Comparison of ENCODE assay signal across 10 cellular contexts in the genomic region with DNA sequence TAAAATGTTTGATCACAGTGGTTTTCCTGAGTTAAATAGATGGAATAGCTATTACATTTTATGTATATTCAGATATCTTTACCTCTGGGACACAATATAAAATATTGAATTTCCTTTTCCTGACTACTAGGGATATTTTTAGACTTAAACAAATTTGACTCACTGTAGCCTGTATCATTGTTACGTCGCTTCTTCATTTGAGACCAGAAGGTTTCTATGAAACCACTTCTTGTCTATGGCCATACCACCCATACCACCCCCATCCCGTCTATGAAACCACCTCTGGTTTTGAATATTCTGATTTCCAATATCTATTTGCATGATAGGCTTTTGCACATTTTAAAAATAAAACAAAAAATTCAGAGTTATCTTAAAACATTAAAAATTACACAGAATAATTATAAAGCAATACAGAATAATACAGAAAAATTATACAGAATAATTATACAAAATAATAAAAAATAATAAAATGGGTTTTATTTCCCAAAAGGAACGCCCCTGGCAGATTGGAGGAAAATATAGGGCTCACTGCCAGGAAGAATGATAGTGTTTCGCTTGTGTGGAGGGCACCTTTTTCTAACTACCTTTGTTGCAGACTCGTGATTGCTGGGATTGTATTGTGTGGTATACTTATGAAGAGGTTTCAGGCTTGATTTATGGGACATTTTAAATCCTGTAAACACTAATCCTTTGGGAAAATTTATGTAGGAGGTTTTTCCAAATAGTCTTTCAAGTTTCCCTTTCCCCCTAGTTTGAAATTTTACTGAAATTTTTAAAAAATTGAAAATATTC. TPM values are rescaled to one million over a fixed set of nuclear protein-coding genes. Genes with fewer than 3 reads are reported as not detected.
DNase-seq lines count a peak whose midpoint lies in the region; ATAC-seq and TF ChIP-seq lines count a peak whose summit lies in the region.
"Had no signal": no experiment of that assay in that cellular context is flagged by ENCODE, and none has a peak within 500 bp of the region (broad histone marks: within the 10 kb centered on the region; RNA-seq: fewer than 3 reads in every experiment).

No MANE protein-coding gene starts in this region.

- H3K9me3 ChIP-seq in WERI-Rb-1 (ENCODE audit: severe bottlenecking) (no peaks in the 10 kb centered on the region), osteoblast (ENCODE audit: low read depth, low read length) (no peaks in the 10 kb centered on the region)

- H3K27ac ChIP-seq in WERI-Rb-1 (peak overlapping the region; percentile 95), osteoblast (ENCODE audit: low read depth, low read length) (peak overlapping the region; percentile 24), brain microvascular endothelial cell (no peak overlapping the region)

- H3K79me2 ChIP-seq in osteoblast (ENCODE audit: insufficient read depth, low read length) = peaks cover 90% of the 10 kb centered on the region

- no peak overlapping the region for H2AFZ ChIP-seq in osteoblast (ENCODE audit: low read length)

- TF ChIP-seq CTCF in WERI-Rb-1 (IDR thresholded peaks at IDR 0.05; ENCODE audit: low read depth, low read length) = no peak
- TF ChIP-seq CTCF in osteoblast (IDR thresholded peaks at IDR 0.05; ENCODE audit: extremely low read depth, low read depth, low read length) = no peak
- TF ChIP-seq CTCF in brain microvascular endothelial cell (IDR thresholded peaks at IDR 0.05; ENCODE audit: low read depth, low read length, missing control alignments) = no peak

- H3K4me1 ChIP-seq in osteoblast (ENCODE audit: insufficient read depth, low read length) = peaks cover 32% of the 10 kb centered on the region

- H3K4me3 ChIP-seq in WERI-Rb-1 (ENCODE audit: low read depth, low read length) (no peak overlapping the region), osteoblast (ENCODE audit: insufficient read depth, low read length) (no peak overlapping the region), brain microvascular endothelial cell (ENCODE audit: low read depth, low read length) (no peak overlapping the region)

- H3K4me2 ChIP-seq in osteoblast (ENCODE audit: insufficient read depth, low read length) = peak overlapping the region; percentile 59

- ATAC-seq in HG03432 (IDR thresholded peaks at IDR 0.05; ENCODE audit: unreplicated experiment) (peak; percentile 25), GM19397 (IDR thresholded peaks at IDR 0.05; ENCODE audit: unreplicated experiment) (no peak)

- DNase-seq in NCI-H2171 treated with DMSO at 0.1 percent for 48 hours (lab: John Stamatoyannopoulos, UW) = peak; percentile 28
- DNase-seq in NCI-H2171 (lab: John Stamatoyannopoulos, UW) = no peak
- no peak for DNase-seq in WERI-Rb-1
- DNase-seq in osteoblast (ENCODE audit: insufficient read length, low spot score, missing footprints) = no peak
- no peak for DNase-seq in brain microvascular endothelial cell
- DNase-seq in C1 segment of cervical spinal cord (lab: John Stamatoyannopoulos, UW) = no peak
- DNase-seq: H9, SHP77 treated with DMSO at 0.1 percent for 48 hours had no signal

- in situ Hi-C loops in brain microvascular endothelial cell (cut with HindIII; ENCODE audit: low pct_ligation_motif_present, low sequenced_read_pairs) = no loop called here

- no peaks in the 10 kb centered on the region for H3K27me3 ChIP-seq in WERI-Rb-1 (ENCODE audit: insufficient read depth, low read depth, severe bottlenecking)
- no peaks in the 10 kb centered on the region for H3K27me3 ChIP-seq in osteoblast (ENCODE audit: insufficient read depth, low read length)
- no peaks in the 10 kb centered on the region for H3K27me3 ChIP-seq in brain microvascular endothelial cell (replicated peaks)

- H4K20me1 ChIP-seq in osteoblast (ENCODE audit: insufficient read depth, low read length) = peaks cover 17% of the 10 kb centered on the region

- H3K36me3 ChIP-seq in WERI-Rb-1 (peaks cover 3% of the 10 kb centered on the region; the same call in 1 of the 2 replicates), osteoblast (ENCODE audit: insufficient read depth, low read length) (no peaks in the 10 kb centered on the region), brain microvascular endothelial cell (replicated peaks) (no peaks in the 10 kb centered on the region)

RNA-seq across cellular contexts. Expression of gene SPEN, which starts 4.7 kb away (rescaled TPM):
- 21.0 and 24.8 TPM in 2 replicates for total RNA-seq in osteoblast

RNA-seq across cellular contexts. Expression of gene UQCRHL, which starts 44.8 kb away (rescaled TPM):
- total RNA-seq in osteoblast = 1.1 and 1.5 TPM in 2 replicates
